1 cellular context compared by ENCODE assay signal in the genomic region with DNA sequence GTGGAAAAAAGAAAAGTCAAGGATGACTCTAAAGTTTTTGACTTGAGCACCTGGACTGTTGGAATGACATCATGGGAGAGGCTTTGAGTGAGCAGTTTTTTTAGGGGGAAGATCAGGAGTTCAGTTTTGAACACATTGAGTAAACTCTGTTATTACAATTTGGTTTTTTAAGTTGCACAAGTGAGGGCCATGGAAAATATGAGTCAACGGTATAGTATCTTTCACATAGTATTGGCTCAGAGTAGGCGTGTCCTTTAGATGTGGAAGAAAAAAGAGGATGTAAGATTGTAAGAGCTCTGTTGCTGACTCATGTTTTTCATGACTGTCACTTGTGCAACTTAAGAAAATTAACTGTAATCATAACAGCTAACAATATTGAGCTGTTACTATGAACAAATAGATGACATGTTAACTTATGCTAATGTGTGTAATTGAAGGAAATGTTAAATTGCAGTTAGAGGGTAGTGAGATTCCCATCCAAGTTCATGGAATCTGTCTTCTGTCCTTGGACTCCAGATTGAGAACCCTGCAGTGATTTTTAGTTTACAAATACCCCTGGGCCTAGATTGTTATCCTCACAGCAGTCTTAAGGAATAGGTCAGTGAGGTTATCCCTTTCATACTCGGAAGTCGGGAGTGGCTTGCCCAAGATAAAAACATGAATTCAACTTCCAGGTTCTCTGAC.
TF ChIP-seq lines count a peak whose summit lies in the region.

No MANE protein-coding gene starts in this region.

TF ChIP-seq in GM12878, 131 proteins besides CTCF, POLR2A, EP300 and RAD21 (continued from another document and continues in another):
- TF ChIP-seq, protein P1, sequence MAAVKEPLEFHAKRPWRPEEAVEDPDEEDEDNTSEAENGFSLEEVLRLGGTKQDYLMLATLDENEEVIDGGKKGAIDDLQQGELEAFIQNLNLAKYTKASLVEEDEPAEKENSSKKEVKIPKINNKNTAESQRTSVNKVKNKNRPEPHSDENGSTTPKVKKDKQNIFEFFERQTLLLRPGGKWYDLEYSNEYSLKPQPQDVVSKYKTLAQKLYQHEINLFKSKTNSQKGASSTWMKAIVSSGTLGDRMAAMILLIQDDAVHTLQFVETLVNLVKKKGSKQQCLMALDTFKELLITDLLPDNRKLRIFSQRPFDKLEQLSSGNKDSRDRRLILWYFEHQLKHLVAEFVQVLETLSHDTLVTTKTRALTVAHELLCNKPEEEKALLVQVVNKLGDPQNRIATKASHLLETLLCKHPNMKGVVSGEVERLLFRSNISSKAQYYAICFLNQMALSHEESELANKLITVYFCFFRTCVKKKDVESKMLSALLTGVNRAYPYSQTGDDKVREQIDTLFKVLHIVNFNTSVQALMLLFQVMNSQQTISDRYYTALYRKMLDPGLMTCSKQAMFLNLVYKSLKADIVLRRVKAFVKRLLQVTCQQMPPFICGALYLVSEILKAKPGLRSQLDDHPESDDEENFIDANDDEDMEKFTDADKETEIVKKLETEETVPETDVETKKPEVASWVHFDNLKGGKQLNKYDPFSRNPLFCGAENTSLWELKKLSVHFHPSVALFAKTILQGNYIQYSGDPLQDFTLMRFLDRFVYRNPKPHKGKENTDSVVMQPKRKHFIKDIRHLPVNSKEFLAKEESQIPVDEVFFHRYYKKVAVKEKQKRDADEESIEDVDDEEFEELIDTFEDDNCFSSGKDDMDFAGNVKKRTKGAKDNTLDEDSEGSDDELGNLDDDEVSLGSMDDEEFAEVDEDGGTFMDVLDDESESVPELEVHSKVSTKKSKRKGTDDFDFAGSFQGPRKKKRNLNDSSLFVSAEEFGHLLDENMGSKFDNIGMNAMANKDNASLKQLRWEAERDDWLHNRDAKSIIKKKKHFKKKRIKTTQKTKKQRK (IDR thresholded peaks at IDR 0.05; ENCODE audit: low read depth, low read length) = no peak
- TF ChIP-seq, protein P2, sequence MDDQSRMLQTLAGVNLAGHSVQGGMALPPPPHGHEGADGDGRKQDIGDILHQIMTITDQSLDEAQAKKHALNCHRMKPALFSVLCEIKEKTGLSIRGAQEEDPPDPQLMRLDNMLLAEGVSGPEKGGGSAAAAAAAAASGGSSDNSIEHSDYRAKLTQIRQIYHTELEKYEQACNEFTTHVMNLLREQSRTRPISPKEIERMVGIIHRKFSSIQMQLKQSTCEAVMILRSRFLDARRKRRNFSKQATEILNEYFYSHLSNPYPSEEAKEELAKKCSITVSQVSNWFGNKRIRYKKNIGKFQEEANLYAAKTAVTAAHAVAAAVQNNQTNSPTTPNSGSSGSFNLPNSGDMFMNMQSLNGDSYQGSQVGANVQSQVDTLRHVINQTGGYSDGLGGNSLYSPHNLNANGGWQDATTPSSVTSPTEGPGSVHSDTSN (IDR thresholded peaks at IDR 0.05; ENCODE audit: insufficient replicate concordance, low read depth, low read length) = no peak
- TF ChIP-seq HDGF (IDR thresholded peaks at IDR 0.05) (no peak), NRF1 (conservative IDR thresholded peaks at IDR 0.05; ENCODE audit: low read depth, low read length) (no peak), EZH2 (IDR thresholded peaks at IDR 0.05; ENCODE audit: borderline replicate concordance, control insufficient read depth, low read depth, low read length) (no peak), KLF5 (IDR thresholded peaks at IDR 0.05; ENCODE audit: partially characterized antibody) (no peak), PML (IDR thresholded peaks at IDR 0.05; ENCODE audit: low read length) (peak; percentile 86), IKZF2 (IDR thresholded peaks at IDR 0.05) (peak; percentile 95 to 96), ZNF24 (IDR thresholded peaks at IDR 0.05) (peak; percentile 62), MXI1 (IDR thresholded peaks at IDR 0.05; ENCODE audit: low read depth, low read length) (no peak), RAD51 (IDR thresholded peaks at IDR 0.05) (peak; percentile 54; the same call in 1 of the 2 replicates), STAT3 (IDR thresholded peaks at IDR 0.05; ENCODE audit: low read depth, low read length) (peak; percentile 83), CHD2 (IDR thresholded peaks at IDR 0.05; ENCODE audit: borderline replicate concordance, low read depth, low read length) (0 out of 2 replicates have a peak, but pooled peaks have one; percentile 63), CHD1 (IDR thresholded peaks at IDR 0.05; ENCODE audit: low read depth, low read length) (no peak), SMARCA5 (IDR thresholded peaks at IDR 0.05) (no peak; the same call in 1 of the 2 replicates), TCF3 (IDR thresholded peaks at IDR 0.05; ENCODE audit: borderline replicate concordance, insufficient read depth, low read depth, low read length) (0 out of 2 replicates have a peak, but pooled peaks have one; percentile 42), SUZ12 (IDR thresholded peaks at IDR 0.05; ENCODE audit: unreplicated experiment) (no peak), ZNF384 (IDR thresholded peaks at IDR 0.05; ENCODE audit: borderline replicate concordance, low read depth, low read length) (peak; percentile 84), BACH1 (IDR thresholded peaks at IDR 0.05; ENCODE audit: borderline replicate concordance) (peak; percentile 99), NFYA (IDR thresholded peaks at IDR 0.05; ENCODE audit: borderline replicate concordance, low read depth, low read length) (no peak), SMAD5 (IDR thresholded peaks at IDR 0.05; ENCODE audit: low read depth) (no peak), SMAD1 (IDR thresholded peaks at IDR 0.05; ENCODE audit: low read depth, partially characterized antibody) (peak; percentile 73), TCF7 (IDR thresholded peaks at IDR 0.05; ENCODE audit: borderline replicate concordance) (peak; percentile 95), BHLHE40 (IDR thresholded peaks at IDR 0.05; ENCODE audit: borderline replicate concordance in 1 of 2, low read depth in 2 of 2, low read length in 1 of 2) (peak; percentile 59 to 75; a peak in 3 of 4 replicates), ETV6 (conservative IDR thresholded peaks at IDR 0.05 in 1 of 2, IDR thresholded peaks at IDR 0.05 in 1 of 2; ENCODE audit: borderline replicate concordance in 1 of 2, low read depth in 1 of 2) (peak in 1 of 2 experiments; percentile 85; a peak in 1 of 4 replicates), HCFC1 (IDR thresholded peaks at IDR 0.05; ENCODE audit: low read length) (no peak), ZSCAN29 (IDR thresholded peaks at IDR 0.05) (no peak), ZNF217 (IDR thresholded peaks at IDR 0.05) (peak; percentile 85), SUPT20H (IDR thresholded peaks at IDR 0.05; ENCODE audit: borderline replicate concordance, control insufficient read depth, low read depth, low read length) (no peak), RBBP5 (conservative IDR thresholded peaks at IDR 0.05) (no peak), ESRRA (IDR thresholded peaks at IDR 0.05; ENCODE audit: low read length) (no peak), LARP7 (IDR thresholded peaks at IDR 0.05) (no peak), HDAC2 (IDR thresholded peaks at IDR 0.05) (no peak), NFIC (IDR thresholded peaks at IDR 0.05; ENCODE audit: low read depth, low read length) (peak; percentile 99)
- TF ChIP-seq, protein P3, sequence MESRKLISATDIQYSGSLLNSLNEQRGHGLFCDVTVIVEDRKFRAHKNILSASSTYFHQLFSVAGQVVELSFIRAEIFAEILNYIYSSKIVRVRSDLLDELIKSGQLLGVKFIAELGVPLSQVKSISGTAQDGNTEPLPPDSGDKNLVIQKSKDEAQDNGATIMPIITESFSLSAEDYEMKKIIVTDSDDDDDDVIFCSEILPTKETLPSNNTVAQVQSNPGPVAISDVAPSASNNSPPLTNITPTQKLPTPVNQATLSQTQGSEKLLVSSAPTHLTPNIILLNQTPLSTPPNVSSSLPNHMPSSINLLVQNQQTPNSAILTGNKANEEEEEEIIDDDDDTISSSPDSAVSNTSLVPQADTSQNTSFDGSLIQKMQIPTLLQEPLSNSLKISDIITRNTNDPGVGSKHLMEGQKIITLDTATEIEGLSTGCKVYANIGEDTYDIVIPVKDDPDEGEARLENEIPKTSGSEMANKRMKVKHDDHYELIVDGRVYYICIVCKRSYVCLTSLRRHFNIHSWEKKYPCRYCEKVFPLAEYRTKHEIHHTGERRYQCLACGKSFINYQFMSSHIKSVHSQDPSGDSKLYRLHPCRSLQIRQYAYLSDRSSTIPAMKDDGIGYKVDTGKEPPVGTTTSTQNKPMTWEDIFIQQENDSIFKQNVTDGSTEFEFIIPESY (IDR thresholded peaks at IDR 0.05) = no peak
- TF ChIP-seq, protein P4, sequence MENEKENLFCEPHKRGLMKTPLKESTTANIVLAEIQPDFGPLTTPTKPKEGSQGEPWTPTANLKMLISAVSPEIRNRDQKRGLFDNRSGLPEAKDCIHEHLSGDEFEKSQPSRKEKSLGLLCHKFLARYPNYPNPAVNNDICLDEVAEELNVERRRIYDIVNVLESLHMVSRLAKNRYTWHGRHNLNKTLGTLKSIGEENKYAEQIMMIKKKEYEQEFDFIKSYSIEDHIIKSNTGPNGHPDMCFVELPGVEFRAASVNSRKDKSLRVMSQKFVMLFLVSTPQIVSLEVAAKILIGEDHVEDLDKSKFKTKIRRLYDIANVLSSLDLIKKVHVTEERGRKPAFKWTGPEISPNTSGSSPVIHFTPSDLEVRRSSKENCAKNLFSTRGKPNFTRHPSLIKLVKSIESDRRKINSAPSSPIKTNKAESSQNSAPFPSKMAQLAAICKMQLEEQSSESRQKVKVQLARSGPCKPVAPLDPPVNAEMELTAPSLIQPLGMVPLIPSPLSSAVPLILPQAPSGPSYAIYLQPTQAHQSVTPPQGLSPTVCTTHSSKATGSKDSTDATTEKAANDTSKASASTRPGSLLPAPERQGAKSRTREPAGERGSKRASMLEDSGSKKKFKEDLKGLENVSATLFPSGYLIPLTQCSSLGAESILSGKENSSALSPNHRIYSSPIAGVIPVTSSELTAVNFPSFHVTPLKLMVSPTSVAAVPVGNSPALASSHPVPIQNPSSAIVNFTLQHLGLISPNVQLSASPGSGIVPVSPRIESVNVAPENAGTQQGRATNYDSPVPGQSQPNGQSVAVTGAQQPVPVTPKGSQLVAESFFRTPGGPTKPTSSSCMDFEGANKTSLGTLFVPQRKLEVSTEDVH (IDR thresholded peaks at IDR 0.05; ENCODE audit: low read depth, partially characterized antibody) = peak; percentile 75
- TF ChIP-seq, protein P5, sequence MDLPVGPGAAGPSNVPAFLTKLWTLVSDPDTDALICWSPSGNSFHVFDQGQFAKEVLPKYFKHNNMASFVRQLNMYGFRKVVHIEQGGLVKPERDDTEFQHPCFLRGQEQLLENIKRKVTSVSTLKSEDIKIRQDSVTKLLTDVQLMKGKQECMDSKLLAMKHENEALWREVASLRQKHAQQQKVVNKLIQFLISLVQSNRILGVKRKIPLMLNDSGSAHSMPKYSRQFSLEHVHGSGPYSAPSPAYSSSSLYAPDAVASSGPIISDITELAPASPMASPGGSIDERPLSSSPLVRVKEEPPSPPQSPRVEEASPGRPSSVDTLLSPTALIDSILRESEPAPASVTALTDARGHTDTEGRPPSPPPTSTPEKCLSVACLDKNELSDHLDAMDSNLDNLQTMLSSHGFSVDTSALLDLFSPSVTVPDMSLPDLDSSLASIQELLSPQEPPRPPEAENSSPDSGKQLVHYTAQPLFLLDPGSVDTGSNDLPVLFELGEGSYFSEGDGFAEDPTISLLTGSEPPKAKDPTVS (IDR thresholded peaks at IDR 0.05; ENCODE audit: low read depth, low read length) = no peak
- TF ChIP-seq, protein P6, sequence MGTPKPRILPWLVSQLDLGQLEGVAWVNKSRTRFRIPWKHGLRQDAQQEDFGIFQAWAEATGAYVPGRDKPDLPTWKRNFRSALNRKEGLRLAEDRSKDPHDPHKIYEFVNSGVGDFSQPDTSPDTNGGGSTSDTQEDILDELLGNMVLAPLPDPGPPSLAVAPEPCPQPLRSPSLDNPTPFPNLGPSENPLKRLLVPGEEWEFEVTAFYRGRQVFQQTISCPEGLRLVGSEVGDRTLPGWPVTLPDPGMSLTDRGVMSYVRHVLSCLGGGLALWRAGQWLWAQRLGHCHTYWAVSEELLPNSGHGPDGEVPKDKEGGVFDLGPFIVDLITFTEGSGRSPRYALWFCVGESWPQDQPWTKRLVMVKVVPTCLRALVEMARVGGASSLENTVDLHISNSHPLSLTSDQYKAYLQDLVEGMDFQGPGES (IDR thresholded peaks at IDR 0.05) = no peak
- TF ChIP-seq, protein P7, sequence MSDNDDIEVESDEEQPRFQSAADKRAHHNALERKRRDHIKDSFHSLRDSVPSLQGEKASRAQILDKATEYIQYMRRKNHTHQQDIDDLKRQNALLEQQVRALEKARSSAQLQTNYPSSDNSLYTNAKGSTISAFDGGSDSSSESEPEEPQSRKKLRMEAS (IDR thresholded peaks at IDR 0.05; ENCODE audit: low read depth, low read length) = no peak
- TF ChIP-seq, protein P8, sequence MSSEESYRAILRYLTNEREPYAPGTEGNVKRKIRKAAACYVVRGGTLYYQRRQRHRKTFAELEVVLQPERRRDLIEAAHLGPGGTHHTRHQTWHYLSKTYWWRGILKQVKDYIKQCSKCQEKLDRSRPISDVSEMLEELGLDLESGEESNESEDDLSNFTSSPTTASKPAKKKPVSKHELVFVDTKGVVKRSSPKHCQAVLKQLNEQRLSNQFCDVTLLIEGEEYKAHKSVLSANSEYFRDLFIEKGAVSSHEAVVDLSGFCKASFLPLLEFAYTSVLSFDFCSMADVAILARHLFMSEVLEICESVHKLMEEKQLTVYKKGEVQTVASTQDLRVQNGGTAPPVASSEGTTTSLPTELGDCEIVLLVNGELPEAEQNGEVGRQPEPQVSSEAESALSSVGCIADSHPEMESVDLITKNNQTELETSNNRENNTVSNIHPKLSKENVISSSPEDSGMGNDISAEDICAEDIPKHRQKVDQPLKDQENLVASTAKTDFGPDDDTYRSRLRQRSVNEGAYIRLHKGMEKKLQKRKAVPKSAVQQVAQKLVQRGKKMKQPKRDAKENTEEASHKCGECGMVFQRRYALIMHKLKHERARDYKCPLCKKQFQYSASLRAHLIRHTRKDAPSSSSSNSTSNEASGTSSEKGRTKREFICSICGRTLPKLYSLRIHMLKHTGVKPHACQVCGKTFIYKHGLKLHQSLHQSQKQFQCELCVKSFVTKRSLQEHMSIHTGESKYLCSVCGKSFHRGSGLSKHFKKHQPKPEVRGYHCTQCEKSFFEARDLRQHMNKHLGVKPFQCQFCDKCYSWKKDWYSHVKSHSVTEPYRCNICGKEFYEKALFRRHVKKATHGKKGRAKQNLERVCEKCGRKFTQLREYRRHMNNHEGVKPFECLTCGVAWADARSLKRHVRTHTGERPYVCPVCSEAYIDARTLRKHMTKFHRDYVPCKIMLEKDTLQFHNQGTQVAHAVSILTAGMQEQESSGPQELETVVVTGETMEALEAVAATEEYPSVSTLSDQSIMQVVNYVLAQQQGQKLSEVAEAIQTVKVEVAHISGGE (CRISPR knock-in tag; IDR thresholded peaks at IDR 0.05) = no peak
- TF ChIP-seq, protein P9, sequence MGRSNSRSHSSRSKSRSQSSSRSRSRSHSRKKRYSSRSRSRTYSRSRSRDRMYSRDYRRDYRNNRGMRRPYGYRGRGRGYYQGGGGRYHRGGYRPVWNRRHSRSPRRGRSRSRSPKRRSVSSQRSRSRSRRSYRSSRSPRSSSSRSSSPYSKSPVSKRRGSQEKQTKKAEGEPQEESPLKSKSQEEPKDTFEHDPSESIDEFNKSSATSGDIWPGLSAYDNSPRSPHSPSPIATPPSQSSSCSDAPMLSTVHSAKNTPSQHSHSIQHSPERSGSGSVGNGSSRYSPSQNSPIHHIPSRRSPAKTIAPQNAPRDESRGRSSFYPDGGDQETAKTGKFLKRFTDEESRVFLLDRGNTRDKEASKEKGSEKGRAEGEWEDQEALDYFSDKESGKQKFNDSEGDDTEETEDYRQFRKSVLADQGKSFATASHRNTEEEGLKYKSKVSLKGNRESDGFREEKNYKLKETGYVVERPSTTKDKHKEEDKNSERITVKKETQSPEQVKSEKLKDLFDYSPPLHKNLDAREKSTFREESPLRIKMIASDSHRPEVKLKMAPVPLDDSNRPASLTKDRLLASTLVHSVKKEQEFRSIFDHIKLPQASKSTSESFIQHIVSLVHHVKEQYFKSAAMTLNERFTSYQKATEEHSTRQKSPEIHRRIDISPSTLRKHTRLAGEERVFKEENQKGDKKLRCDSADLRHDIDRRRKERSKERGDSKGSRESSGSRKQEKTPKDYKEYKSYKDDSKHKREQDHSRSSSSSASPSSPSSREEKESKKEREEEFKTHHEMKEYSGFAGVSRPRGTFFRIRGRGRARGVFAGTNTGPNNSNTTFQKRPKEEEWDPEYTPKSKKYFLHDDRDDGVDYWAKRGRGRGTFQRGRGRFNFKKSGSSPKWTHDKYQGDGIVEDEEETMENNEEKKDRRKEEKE (IDR thresholded peaks at IDR 0.05) = no peak
